ENCODE assay signal across 1 cellular context in the genomic region with DNA sequence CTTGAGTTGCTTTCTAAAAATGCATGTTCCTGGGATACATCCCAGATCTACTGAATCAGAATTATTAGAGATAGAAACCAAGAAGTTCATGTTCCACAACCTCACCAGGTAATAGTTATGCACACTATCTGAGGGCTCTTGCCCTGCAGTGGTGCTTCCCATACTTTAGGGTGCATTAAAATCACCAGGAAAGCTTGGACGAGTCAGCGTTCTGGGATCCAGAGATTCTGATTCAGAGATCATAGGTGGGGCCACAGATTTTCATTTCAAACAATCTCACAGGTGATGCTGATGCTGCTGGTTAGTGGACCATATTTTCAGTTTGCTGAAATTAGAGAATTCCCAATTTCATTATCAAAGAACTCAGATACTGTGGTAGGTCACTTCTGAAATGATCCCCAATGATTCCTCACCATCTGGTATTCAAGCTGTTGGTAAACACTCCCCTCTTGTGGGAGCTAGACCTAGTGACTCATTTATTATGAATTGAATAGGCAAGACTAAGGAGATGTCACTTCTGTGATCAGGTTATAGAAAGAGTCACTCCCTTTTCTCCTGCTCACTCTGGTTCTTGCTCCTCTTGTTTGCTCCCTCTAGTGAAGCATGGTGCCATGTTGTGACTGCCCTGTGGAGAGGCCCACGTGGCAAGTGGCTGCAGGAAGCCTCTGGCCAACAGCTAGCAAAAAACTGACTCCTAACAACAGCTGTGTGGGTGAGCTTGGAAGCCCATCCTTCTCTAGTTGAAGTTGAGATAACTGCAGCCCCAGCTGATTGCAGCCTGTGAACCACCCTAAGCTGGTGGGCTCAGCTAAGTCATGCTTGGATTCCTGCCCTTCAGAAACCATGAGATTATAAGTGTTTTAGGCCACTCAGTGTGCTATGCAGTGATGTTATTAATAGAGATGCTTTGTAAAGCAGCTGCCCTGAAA.
TF ChIP-seq lines count a peak whose summit lies in the region.

No MANE protein-coding gene starts in this region.

TF ChIP-seq in HepG2, 621 proteins besides CTCF, POLR2A, EP300 and RAD21 (continued from another document):
- TF ChIP-seq, protein P1, sequence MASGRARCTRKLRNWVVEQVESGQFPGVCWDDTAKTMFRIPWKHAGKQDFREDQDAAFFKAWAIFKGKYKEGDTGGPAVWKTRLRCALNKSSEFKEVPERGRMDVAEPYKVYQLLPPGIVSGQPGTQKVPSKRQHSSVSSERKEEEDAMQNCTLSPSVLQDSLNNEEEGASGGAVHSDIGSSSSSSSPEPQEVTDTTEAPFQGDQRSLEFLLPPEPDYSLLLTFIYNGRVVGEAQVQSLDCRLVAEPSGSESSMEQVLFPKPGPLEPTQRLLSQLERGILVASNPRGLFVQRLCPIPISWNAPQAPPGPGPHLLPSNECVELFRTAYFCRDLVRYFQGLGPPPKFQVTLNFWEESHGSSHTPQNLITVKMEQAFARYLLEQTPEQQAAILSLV (CRISPR knock-in tag; IDR thresholded peaks at IDR 0.05; ENCODE audit: borderline replicate concordance): no peak
- TF ChIP-seq ATF7 (IDR thresholded peaks at IDR 0.05): no peak
- TF ChIP-seq ATF7 (CRISPR knock-in tag; IDR thresholded peaks at IDR 0.05): no peak
- TF ChIP-seq IRF1 (CRISPR knock-in tag; IDR thresholded peaks at IDR 0.05; ENCODE audit: low read depth): no peak
- no peak for TF ChIP-seq RXRB (CRISPR knock-in tag; IDR thresholded peaks at IDR 0.05; ENCODE audit: borderline replicate concordance)
- no peak for TF ChIP-seq EEA1 (CRISPR knock-in tag; IDR thresholded peaks at IDR 0.05; ENCODE audit: borderline replicate concordance)
- no peak for TF ChIP-seq RBM22 (optimal IDR thresholded peaks at IDR 0.05; ENCODE audit: low read length)
- TF ChIP-seq, protein P2, sequence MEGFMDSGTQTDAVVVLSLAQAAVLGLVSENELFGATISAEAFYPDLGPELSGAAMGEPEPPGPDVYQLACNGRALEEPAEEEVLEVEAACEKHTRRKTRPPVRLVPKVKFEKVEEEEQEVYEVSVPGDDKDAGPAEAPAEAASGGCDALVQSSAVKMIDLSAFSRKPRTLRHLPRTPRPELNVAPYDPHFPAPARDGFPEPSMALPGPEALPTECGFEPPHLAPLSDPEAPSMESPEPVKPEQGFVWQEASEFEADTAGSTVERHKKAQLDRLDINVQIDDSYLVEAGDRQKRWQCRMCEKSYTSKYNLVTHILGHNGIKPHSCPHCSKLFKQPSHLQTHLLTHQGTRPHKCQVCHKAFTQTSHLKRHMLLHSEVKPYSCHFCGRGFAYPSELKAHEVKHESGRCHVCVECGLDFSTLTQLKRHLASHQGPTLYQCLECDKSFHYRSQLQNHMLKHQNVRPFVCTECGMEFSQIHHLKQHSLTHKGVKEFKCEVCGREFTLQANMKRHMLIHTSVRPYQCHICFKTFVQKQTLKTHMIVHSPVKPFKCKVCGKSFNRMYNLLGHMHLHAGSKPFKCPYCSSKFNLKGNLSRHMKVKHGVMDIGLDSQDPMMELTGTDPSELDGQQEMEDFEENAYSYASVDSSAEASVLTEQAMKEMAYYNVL (CRISPR knock-in tag; IDR thresholded peaks at IDR 0.05; ENCODE audit: borderline replicate concordance): no peak
- no peak for TF ChIP-seq ZBTB43 (CRISPR knock-in tag; conservative IDR thresholded peaks at IDR 0.05)
- no peak for TF ChIP-seq NONO (IDR thresholded peaks at IDR 0.05)
- no peak for TF ChIP-seq NONO (CRISPR knock-in tag; conservative IDR thresholded peaks at IDR 0.05)
- no peak for TF ChIP-seq ZBTB38 (CRISPR knock-in tag; IDR thresholded peaks at IDR 0.05)
